Comparison of ENCODE assay signal across 24 cellular contexts in genomic region chr3:23254287-23254686, GRCh38. TPM values are rescaled to one million over a fixed set of nuclear protein-coding genes. Genes with fewer than 3 reads are reported as not detected.
DNase-seq lines count a peak whose midpoint lies in the region; ATAC-seq, FAIRE-seq and TF ChIP-seq lines count a peak whose summit lies in the region.
"Had no signal": no experiment of that assay in that cellular context is flagged by ENCODE, and none has a peak within 500 bp of the region (broad histone marks: within the 10 kb centered on the region; RNA-seq: fewer than 3 reads in every experiment).

No MANE protein-coding gene starts in this region.

- H3K36me3 ChIP-seq in astrocyte (ENCODE audit: insufficient read depth, low read length): no peaks in the 10 kb centered on the region
- H3K36me3 ChIP-seq in pancreas: no peaks in the 10 kb centered on the region
- H3K36me3 ChIP-seq in naive thymus-derived CD4-positive, alpha-beta T cell (ENCODE audit: control insufficient read depth in 2 of 3, insufficient read depth in 3 of 3, low read length in 3 of 3): no peaks in the 10 kb centered on the region
- H3K36me3 ChIP-seq: suprapubic skin had no signal

- no peaks in the 10 kb centered on the region for H3K36me3 Mint-ChIP-seq in astrocyte (ENCODE audit: low read depth, unreplicated experiment)
- peaks cover 0 to 8% (median 0%) of the 10 kb centered on the region in 5 donors for H3K36me3 Mint-ChIP-seq in naive thymus-derived CD4-positive, alpha-beta T cell
- H3K36me3 Mint-ChIP-seq: stimulated activated effector memory CD8-positive, alpha-beta T cell treated with anti-CD3 and anti-CD28 coated beads, Interleukin-12 subunit alpha, Interleukin-12 subunit beta, amount 100 ng/mL, for 72 hours; T-cell had no signal

- FAIRE-seq in astrocyte (lab: Jason Lieb, UNC): no peak
- FAIRE-seq in pancreas (lab: Jason Lieb, UNC): no peak
- FAIRE-seq: H54, K562, TTC549, urothelium cell line had no signal

- H3K9me3 ChIP-seq in astrocyte (ENCODE audit: insufficient read depth, low read depth, low read length): no peaks in the 10 kb centered on the region
- H3K9me3 ChIP-seq in pancreas: no peaks in the 10 kb centered on the region
- no peaks in the 10 kb centered on the region for H3K9me3 ChIP-seq in naive thymus-derived CD4-positive, alpha-beta T cell (ENCODE audit: control insufficient read depth in 2 of 3, low read length in 3 of 3)
- H3K9me3 ChIP-seq: suprapubic skin had no signal

- 53 to 55% methylated on average over 2 of the region's 2 CpGs for WGBS in pancreas, 2 donors

- peak overlapping the region; percentile 40; the same call in 1 of the 2 replicates for H3K4me3 ChIP-seq in GM08714 (ENCODE audit: low read length)
- H3K4me3 ChIP-seq in astrocyte (ENCODE audit: insufficient read depth, low read depth, low read length): no peak overlapping the region
- no peak overlapping the region for H3K4me3 ChIP-seq in pancreas
- no peak overlapping the region for H3K4me3 ChIP-seq in naive thymus-derived CD4-positive, alpha-beta T cell (ENCODE audit: low read length)
- H3K4me3 ChIP-seq: K562, PC-9, suprapubic skin had no signal

- intact Hi-C loops in pancreas (cut with DNase I): no loop called here
- intact Hi-C loops in naive thymus-derived CD4-positive, alpha-beta T cell (cut with micrococcal nuclease): no loop called here

- peaks cover 43% of the 10 kb centered on the region for H3K79me2 ChIP-seq in astrocyte (ENCODE audit: insufficient read depth, low read length)

- H2AFZ ChIP-seq in astrocyte (ENCODE audit: low read depth, low read length): no peak overlapping the region
- H2AFZ ChIP-seq: PC-9 had no signal

- CTCF ChIA-PET in naive thymus-derived CD4-positive, alpha-beta T cell (lab: Charles Lee): interaction anchor here (0.7 kb wide), 1 partner anchor 23 kb away, joined by 3 read pairs; no protein-coding TSS in a partner anchor

- H3K4me1 ChIP-seq in astrocyte (ENCODE audit: insufficient read depth, low read length): peaks cover 3% of the 10 kb centered on the region
- no peaks in the 10 kb centered on the region for H3K4me1 ChIP-seq in pancreas
- no peaks in the 10 kb centered on the region for H3K4me1 ChIP-seq in naive thymus-derived CD4-positive, alpha-beta T cell (ENCODE audit: control insufficient read depth in 2 of 2, insufficient read depth in 2 of 2, low read length in 2 of 2)

- POLR2A ChIA-PET in naive thymus-derived CD4-positive, alpha-beta T cell (lab: Charles Lee): no interaction called here

- H3K4me1 Mint-ChIP-seq in astrocyte (ENCODE audit: low read depth, unreplicated experiment): peaks cover 15% of the 10 kb centered on the region
- peaks cover 0 to 54% (median 28%) of the 10 kb centered on the region in 7 donors for H3K4me1 Mint-ChIP-seq in naive thymus-derived CD4-positive, alpha-beta T cell
- H3K4me1 Mint-ChIP-seq: stimulated activated effector memory CD8-positive, alpha-beta T cell treated with anti-CD3 and anti-CD28 coated beads, Interleukin-12 subunit alpha, Interleukin-12 subunit beta, amount 100 ng/mL, for 72 hours had no signal

- H4K20me1 ChIP-seq in astrocyte (ENCODE audit: insufficient read depth, low read length): peaks cover 28% of the 10 kb centered on the region

- no peak overlapping the region for H3K27ac ChIP-seq in astrocyte (ENCODE audit: low read depth, low read length)
- no peak overlapping the region for H3K27ac ChIP-seq in pancreas
- H3K27ac ChIP-seq in naive thymus-derived CD4-positive, alpha-beta T cell (ENCODE audit: low read depth, low read length): no peak overlapping the region
- H3K27ac ChIP-seq: PC-9, suprapubic skin had no signal

- H3K4me3 Mint-ChIP-seq in astrocyte (ENCODE audit: unreplicated experiment): no peak overlapping the region
- H3K4me3 Mint-ChIP-seq in naive thymus-derived CD4-positive, alpha-beta T cell: no peak overlapping the region
- H3K4me3 Mint-ChIP-seq: activated CD8-positive, alpha-beta T cell treated with anti-CD3 and anti-CD28 coated beads, Interleukin-2, amount 10 ng/mL, durations not matched to agents 7 days and 5 days; activated naive CD8-positive, alpha-beta T cell treated with anti-CD3 and anti-CD28 coated beads, Interleukin-2, amount 50 U/mL, for 24 hours; CD4-positive, alpha-beta T cell; memory B cell; stimulated activated effector memory CD8-positive, alpha-beta T cell treated with anti-CD3 and anti-CD28 coated beads, Interleukin-12 subunit alpha, Interleukin-12 subunit beta, amount 100 ng/mL, for 72 hours; T-cell had no signal

- ATAC-seq in HG02759 (IDR thresholded peaks at IDR 0.05; ENCODE audit: unreplicated experiment) (peak; percentile 39), pancreas (peak in 3 of 4 donors; percentile 65 to 74 (median 74))
- no peak for ATAC-seq in naive thymus-derived CD4-positive, alpha-beta T cell
- ATAC-seq: activated CD8-positive, alpha-beta T cell treated with anti-CD3 and anti-CD28 coated beads, Interleukin-2, amount 10 ng/mL, durations not matched to agents 7 days and 5 days; activated naive CD8-positive, alpha-beta T cell treated with anti-CD3 and anti-CD28 coated beads, Interleukin-2, amount 50 U/mL, for 24 hours; K562; stimulated activated effector memory CD8-positive, alpha-beta T cell treated with anti-CD3 and anti-CD28 coated beads, Interleukin-12 subunit alpha, Interleukin-12 subunit beta, amount 100 ng/mL, for 72 hours; T-cell had no signal

- no peak overlapping the region for H3K4me2 ChIP-seq in astrocyte (ENCODE audit: low read length)
- H3K4me2 ChIP-seq: PC-9 had no signal

- TF ChIP-seq CTCF in astrocyte (IDR thresholded peaks at IDR 0.05; ENCODE audit: insufficient read depth, low read depth, low read length): no peak
- TF ChIP-seq CTCF in pancreas (IDR thresholded peaks at IDR 0.05): no peak

- H3K27me3 ChIP-seq in astrocyte (ENCODE audit: insufficient read depth, low read length) (no peaks in the 10 kb centered on the region), pancreas (no peaks in the 10 kb centered on the region)
- no peaks in the 10 kb centered on the region for H3K27me3 ChIP-seq in naive thymus-derived CD4-positive, alpha-beta T cell (ENCODE audit: control insufficient read depth in 2 of 2, insufficient read depth in 2 of 2, low read length in 2 of 2)
- H3K27me3 ChIP-seq: suprapubic skin had no signal

- no peak for DNase-seq in astrocyte (ENCODE audit: low read depth)
- DNase-seq in pancreas: no peak
- no peak for DNase-seq in NCI-H1694 (lab: John Stamatoyannopoulos, UW)
- no peak for DNase-seq in naive thymus-derived CD4-positive, alpha-beta T cell
- DNase-seq in OCI-M1 (lab: John Stamatoyannopoulos, UW): no peak
- DNase-seq: activated CD4-positive, alpha-beta T cell treated with anti-CD3 and anti-CD28 coated beads for 1 hour; activated CD8-positive, alpha-beta T cell treated with anti-CD3 and anti-CD28 coated beads, Interleukin-2, amount 10 ng/mL, durations not matched to agents 7 days and 5 days; activated gamma-delta T cell treated with Interleukin-2 at 50 U/mL for 16 hours; activated naive CD8-positive, alpha-beta T cell treated with anti-CD3 and anti-CD28 coated beads, Interleukin-2, amount 50 U/mL, for 24 hours; activated T-cell treated with anti-CD3 and anti-CD28 coated beads for 4 hours; CD4-positive, alpha-beta T cell; NCI-H2081 treated with DMSO at 0.1 percent for 48 hours; PC-9; retina; T-cell had no signal

- peak overlapping the region; percentile 31 for H3K27ac Mint-ChIP-seq in astrocyte (ENCODE audit: unreplicated experiment)
- H3K27ac Mint-ChIP-seq in naive thymus-derived CD4-positive, alpha-beta T cell: no peak overlapping the region
- H3K27ac Mint-ChIP-seq: activated CD8-positive, alpha-beta T cell treated with anti-CD3 and anti-CD28 coated beads, Interleukin-2, amount 10 ng/mL, durations not matched to agents 7 days and 5 days; activated naive CD8-positive, alpha-beta T cell treated with anti-CD3 and anti-CD28 coated beads, Interleukin-2, amount 50 U/mL, for 24 hours; CD4-positive, alpha-beta T cell; memory B cell; stimulated activated effector memory CD8-positive, alpha-beta T cell treated with anti-CD3 and anti-CD28 coated beads, Interleukin-12 subunit alpha, Interleukin-12 subunit beta, amount 100 ng/mL, for 72 hours; T-cell had no signal

- H3K9me3 Mint-ChIP-seq in astrocyte (ENCODE audit: unreplicated experiment): peaks cover 2% of the 10 kb centered on the region
- H3K9me3 Mint-ChIP-seq in naive thymus-derived CD4-positive, alpha-beta T cell: peaks cover 0 to 5% (median 0%) of the 10 kb centered on the region in 11 donors
- H3K9me3 Mint-ChIP-seq: activated naive CD8-positive, alpha-beta T cell treated with anti-CD3 and anti-CD28 coated beads, Interleukin-2, amount 50 U/mL, for 24 hours; CD4-positive, alpha-beta T cell; T-cell had no signal

- no peak overlapping the region for H3K9ac ChIP-seq in astrocyte (ENCODE audit: low read length)

- no peaks in the 10 kb centered on the region for H3K27me3 Mint-ChIP-seq in astrocyte (ENCODE audit: low read depth, unreplicated experiment)
- H3K27me3 Mint-ChIP-seq in naive thymus-derived CD4-positive, alpha-beta T cell: no peaks in the 10 kb centered on the region
- H3K27me3 Mint-ChIP-seq: activated naive CD8-positive, alpha-beta T cell treated with anti-CD3 and anti-CD28 coated beads, Interleukin-2, amount 50 U/mL, for 24 hours; CD4-positive, alpha-beta T cell; memory B cell; T-cell had no signal

RNA-seq across cellular contexts. Expression of gene UBE2E2, which starts 51.2 kb away (rescaled TPM):
- total RNA-seq in astrocyte (89.8 and 110 TPM in 2 replicates), pancreas (10 to 100 TPM in 1 of 6 donors, 1 to 10 TPM in 5; 3.7 to 11.6 (median 6.0) TPM)
- polyA plus RNA-seq in pancreas: 1 to 10 TPM; 3.3 to 6.9 TPM
- 10 to 100 TPM in 3 of 5 experiments, 1 to 10 TPM in 2; 2.4 to 28.8 (median 10.9) TPM for total RNA-seq in naive thymus-derived CD4-positive, alpha-beta T cell
- 10 to 100 TPM; 15.3 to 18.5 TPM for polyA plus RNA-seq in naive thymus-derived CD4-positive, alpha-beta T cell
